Comparison of ENCODE assay signal across 8 cellular contexts in genomic region chr17:3695129-3695722, GRCh38. TPM values are rescaled to one million over a fixed set of nuclear protein-coding genes. Genes with fewer than 3 reads are reported as not detected.
DNase-seq lines count a peak whose midpoint lies in the region; ATAC-seq and TF ChIP-seq lines count a peak whose summit lies in the region.

No MANE protein-coding gene starts in this region.

- ATAC-seq in GM18907 (IDR thresholded peaks at IDR 0.05; ENCODE audit: unreplicated experiment) (peak; percentile 28), HG02588 (IDR thresholded peaks at IDR 0.05; ENCODE audit: unreplicated experiment) (no peak)

- no peaks in the 10 kb centered on the region for H3K4me1 ChIP-seq in rectal smooth muscle tissue (ENCODE audit: control insufficient read depth, insufficient read depth, low read length)

- no peak overlapping the region for H3K9ac ChIP-seq in rectal smooth muscle tissue (ENCODE audit: low read length)

- H3K4me3 ChIP-seq in fibroblast of villous mesenchyme (ENCODE audit: low read depth, low read length) (peak overlapping the region; percentile 58), rectal smooth muscle tissue (ENCODE audit: low read length) (peak overlapping the region; percentile 70)

- H3K27ac ChIP-seq in rectal smooth muscle tissue (ENCODE audit: low read depth, low read length), result no peak overlapping the region

- DNase-seq in RPMI8226 (peak; percentile 41), fibroblast of villous mesenchyme (ENCODE audit: low read depth) (no peak), NCI-H748 treated with DMSO at 0.1 percent for 48 hours (lab: John Stamatoyannopoulos, UW) (no peak), hypothalamus (lab: John Stamatoyannopoulos, UW) (no peak)
- DNase-seq in effector CD4-positive, alpha-beta T cell, result no peak

- no peak for TF ChIP-seq CTCF in fibroblast of villous mesenchyme (IDR thresholded peaks at IDR 0.05; ENCODE audit: insufficient read depth, low read depth, low read length)

- H3K36me3 ChIP-seq in rectal smooth muscle tissue (ENCODE audit: control insufficient read depth, insufficient read depth, low read length), result no peaks in the 10 kb centered on the region

- H3K27me3 ChIP-seq in rectal smooth muscle tissue (ENCODE audit: control insufficient read depth, insufficient read depth, low read length), result peaks cover 7% of the 10 kb centered on the region

RNA-seq across cellular contexts. Expression of gene P2RX5, which starts 0.7 kb away (rescaled TPM):
- total RNA-seq in fibroblast of villous mesenchyme, result 0.32 and 2.2 TPM in 2 replicates

RNA-seq across cellular contexts. Expression of gene EMC6, which starts 26.6 kb away (rescaled TPM):
- 12.6 and 16.4 TPM in 2 replicates for total RNA-seq in fibroblast of villous mesenchyme

RNA-seq across cellular contexts. Expression of gene TAX1BP3, which starts 26.8 kb away (rescaled TPM):
- total RNA-seq in fibroblast of villous mesenchyme, result 215 and 228 TPM in 2 replicates

RNA-seq across cellular contexts. Expression of gene HASPIN, which starts 28.5 kb away (rescaled TPM):
- 5.5 and 6.9 TPM in 2 replicates for total RNA-seq in fibroblast of villous mesenchyme

RNA-seq across cellular contexts. Expression of gene CTNS, which starts 58.7 kb away (rescaled TPM):
- total RNA-seq in fibroblast of villous mesenchyme, result 25.9 and 31.6 TPM in 2 replicates
